Comparison of ENCODE assay signal across 7 cellular contexts in genomic region chr1:224736619-224737352, GRCh38.
DNase-seq lines count a peak whose midpoint lies in the region; ATAC-seq and TF ChIP-seq lines count a peak whose summit lies in the region.

No MANE protein-coding gene starts in this region.

- DNase-seq in astrocyte of the spinal cord (ENCODE audit: low read depth, low spot score) (peak; percentile 67), Calu3 (no peak)
- no peak for DNase-seq in activated CD4-positive, alpha-beta memory T cell treated with anti-CD3 and anti-CD28 coated beads, Interleukin-2, amount 10 ng/mL, durations not matched to agents 7 days and 5 days
- no peak for DNase-seq in effector CD4-positive, alpha-beta T cell

- ATAC-seq in GM19043 (IDR thresholded peaks at IDR 0.05; ENCODE audit: low read depth, unreplicated experiment) (peak; percentile 48), HG02943 (IDR thresholded peaks at IDR 0.05; ENCODE audit: low read depth, unreplicated experiment) (peak; percentile 39)

- no peaks in the 10 kb centered on the region for H3K27me3 ChIP-seq in muscle layer of colon (ENCODE audit: control insufficient read depth in 1 of 2, insufficient read depth in 2 of 2, low read length in 2 of 2)

- H3K9ac ChIP-seq in muscle layer of colon (ENCODE audit: low read length) = no peak overlapping the region

- TF ChIP-seq CTCF in astrocyte of the spinal cord (IDR thresholded peaks at IDR 0.05; ENCODE audit: low read depth, low read length) = no peak
- no peak for TF ChIP-seq CTCF in Calu3 (IDR thresholded peaks at IDR 0.05; ENCODE audit: unreplicated experiment)

- H3K4me3 Mint-ChIP-seq in Calu3 (ENCODE audit: low read depth, unreplicated experiment) = no peak overlapping the region
- H3K4me3 Mint-ChIP-seq in activated CD4-positive, alpha-beta memory T cell treated with anti-CD3 and anti-CD28 coated beads, Interleukin-2, amount 10 ng/mL, durations not matched to agents 7 days and 5 days = no peak overlapping the region

- peak overlapping the region; percentile 13 for H3K27ac ChIP-seq in muscle layer of colon (ENCODE audit: low read depth, low read length)

- H3K4me1 ChIP-seq in muscle layer of colon (ENCODE audit: insufficient read depth, low read length) = peaks cover 30% of the 10 kb centered on the region

- H3K27ac Mint-ChIP-seq in Calu3 (ENCODE audit: unreplicated experiment) = no peak overlapping the region
- no peak overlapping the region for H3K27ac Mint-ChIP-seq in activated CD4-positive, alpha-beta memory T cell treated with anti-CD3 and anti-CD28 coated beads, Interleukin-2, amount 10 ng/mL, durations not matched to agents 7 days and 5 days

- no peak overlapping the region for H3K4me3 ChIP-seq in astrocyte of the spinal cord (ENCODE audit: low read depth, low read length)
- no peak overlapping the region for H3K4me3 ChIP-seq in muscle layer of colon (ENCODE audit: low read depth in 1 of 2, low read length in 2 of 2)

- in situ Hi-C loops in astrocyte of the spinal cord (cut with HindIII; ENCODE audit: low sequenced_read_pairs) = no loop called here

- H3K27me3 Mint-ChIP-seq in Calu3 (ENCODE audit: unreplicated experiment) = peaks cover 58% of the 10 kb centered on the region
- H3K27me3 Mint-ChIP-seq in activated CD4-positive, alpha-beta memory T cell treated with anti-CD3 and anti-CD28 coated beads, Interleukin-2, amount 10 ng/mL, durations not matched to agents 7 days and 5 days = peaks cover 4% of the 10 kb centered on the region

- intact Hi-C loops in Calu3 (cut with micrococcal nuclease; ENCODE audit: unreplicated experiment) = no loop called here

- POLR2A ChIA-PET in activated CD4-positive, alpha-beta memory T cell treated with anti-CD3 and anti-CD28 coated beads, Interleukin-2, amount 10 ng/mL, durations not matched to agents 7 days and 5 days (lab: Charles Lee) = no interaction called here

- no TSS peak for BruUV-seq in Calu3 (replicated peaks; lab: Mats Ljungman, UMichigan)

- H3K9me3 ChIP-seq in muscle layer of colon (ENCODE audit: low read length) = no peaks in the 10 kb centered on the region

- H3K36me3 ChIP-seq in muscle layer of colon (ENCODE audit: insufficient read depth, low read length) = no peaks in the 10 kb centered on the region

- H3K9me3 Mint-ChIP-seq in Calu3 (ENCODE audit: low read depth, unreplicated experiment) = no peaks in the 10 kb centered on the region
- H3K9me3 Mint-ChIP-seq in activated CD4-positive, alpha-beta memory T cell treated with anti-CD3 and anti-CD28 coated beads, Interleukin-2, amount 10 ng/mL, durations not matched to agents 7 days and 5 days = no peaks in the 10 kb centered on the region

- H3K4me1 Mint-ChIP-seq in Calu3 (ENCODE audit: low read depth, unreplicated experiment) = peaks cover 16% of the 10 kb centered on the region
- H3K4me1 Mint-ChIP-seq in activated CD4-positive, alpha-beta memory T cell treated with anti-CD3 and anti-CD28 coated beads, Interleukin-2, amount 10 ng/mL, durations not matched to agents 7 days and 5 days = peaks cover 16% of the 10 kb centered on the region

- CTCF ChIA-PET in Calu3 (lab: Charles Lee) = no interaction called here
- CTCF ChIA-PET in activated CD4-positive, alpha-beta memory T cell treated with anti-CD3 and anti-CD28 coated beads, Interleukin-2, amount 10 ng/mL, durations not matched to agents 7 days and 5 days (lab: Charles Lee) = interaction anchor here (1.0 kb wide), 1 partner anchor 36 kb away, joined by 3 read pairs; no protein-coding TSS in a partner anchor

- no peaks in the 10 kb centered on the region for H3K36me3 Mint-ChIP-seq in Calu3 (ENCODE audit: insufficient read depth, unreplicated experiment)
- H3K36me3 Mint-ChIP-seq in activated CD4-positive, alpha-beta memory T cell treated with anti-CD3 and anti-CD28 coated beads, Interleukin-2, amount 10 ng/mL, durations not matched to agents 7 days and 5 days (ENCODE audit: low read depth) = no peaks in the 10 kb centered on the region
